Comparison of ENCODE assay signal across 1 cellular context in genomic region chr17:8304181-8304910, GRCh38.
TF ChIP-seq lines count a peak whose summit lies in the region.

No MANE protein-coding gene starts in this region.

TF ChIP-seq in HCT116, 20 proteins besides CTCF, POLR2A, EP300 and RAD21:
- TF ChIP-seq SP1 (IDR thresholded peaks at IDR 0.05; ENCODE audit: low read depth) (no peak), ZFX (IDR thresholded peaks at IDR 0.05) (no peak), ZNF274 (IDR thresholded peaks at IDR 0.05; ENCODE audit: low read depth, low read length) (no peak), REST (IDR thresholded peaks at IDR 0.05; ENCODE audit: low read depth) (no peak), ATF3 (IDR thresholded peaks at IDR 0.05) (no peak), EZH2phosphoT487 (IDR thresholded peaks at IDR 0.05; ENCODE audit: borderline replicate concordance) (no peak), SIN3A (IDR thresholded peaks at IDR 0.05; ENCODE audit: low read depth) (no peak), ELF1 (IDR thresholded peaks at IDR 0.05; ENCODE audit: borderline replicate concordance, low read depth) (no peak), POLR2AphosphoS5 (IDR thresholded peaks at IDR 0.05; ENCODE audit: low read depth, low read length) (no peak), YY1 (IDR thresholded peaks at IDR 0.05; ENCODE audit: extremely low read depth, insufficient replicate concordance, low read depth, low read length) (no peak), EZH2 (IDR thresholded peaks at IDR 0.05) (no peak)
